Comparison of ENCODE assay signal across 18 cellular contexts in the genomic region with DNA sequence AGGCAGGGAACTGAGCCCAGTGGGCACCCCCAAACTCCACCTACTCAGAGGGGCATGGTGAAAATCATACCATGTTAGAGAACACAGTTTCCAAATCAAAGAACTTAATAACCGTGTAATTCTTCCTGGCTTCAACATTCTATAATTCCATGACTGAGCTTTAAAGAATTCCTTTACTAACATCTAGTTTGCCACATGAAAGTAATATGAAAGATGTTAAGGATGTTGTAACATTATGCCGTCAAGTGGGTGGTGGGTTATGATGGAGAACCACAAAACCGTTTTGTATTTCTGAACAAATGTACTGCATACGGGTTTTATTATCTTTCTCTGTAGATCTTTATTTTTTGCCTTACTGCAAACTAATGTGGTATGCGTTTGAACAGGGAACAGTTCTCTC.
"Had no signal": no experiment of that assay in that cellular context is flagged by ENCODE, and none has a peak within 500 bp of the region (broad histone marks: within the 10 kb centered on the region; RNA-seq: fewer than 3 reads in every experiment).

No MANE protein-coding gene starts in this region.

- ATAC-seq: activated CD8-positive, alpha-beta memory T cell treated with anti-CD3 and anti-CD28 coated beads, Interleukin-2, amount 10 ng/mL, durations not matched to agents 7 days and 5 days; left lung; pancreas had no signal

- H3K79me2 ChIP-seq: hepatocyte had no signal

- H3K9me3 ChIP-seq: left lung, pancreas, sigmoid colon had no signal

- H3K36me3 ChIP-seq: brain microvascular endothelial cell, left lung, neural progenitor cell, pancreas, sigmoid colon had no signal

- H3K4me1 Mint-ChIP-seq: activated CD8-positive, alpha-beta memory T cell treated with anti-CD3 and anti-CD28 coated beads, Interleukin-2, amount 10 ng/mL, durations not matched to agents 7 days and 5 days; activated naive CD4-positive, alpha-beta T cell treated with anti-CD3 and anti-CD28 coated beads, Interleukin-2, amount 10 ng/mL, durations not matched to agents 7 days and 5 days; naive B cell; neural progenitor cell had no signal

- H3K27ac ChIP-seq: brain microvascular endothelial cell, epithelial cell of prostate, hepatocyte, left lung, neural progenitor cell, pancreas, sigmoid colon, VCaP had no signal

- H3K27me3 Mint-ChIP-seq: activated CD8-positive, alpha-beta memory T cell treated with anti-CD3 and anti-CD28 coated beads, Interleukin-2, amount 10 ng/mL, durations not matched to agents 7 days and 5 days; activated naive CD4-positive, alpha-beta T cell treated with anti-CD3 and anti-CD28 coated beads, Interleukin-2, amount 10 ng/mL, durations not matched to agents 7 days and 5 days; naive B cell had no signal

- H3K9ac ChIP-seq: neural progenitor cell had no signal

- H2AFZ ChIP-seq: hepatocyte, neural progenitor cell had no signal

- H3K4me3 ChIP-seq: hepatocyte, left lung, neural progenitor cell, pancreas, sigmoid colon had no signal

- H3K36me3 Mint-ChIP-seq: activated CD8-positive, alpha-beta memory T cell treated with anti-CD3 and anti-CD28 coated beads, Interleukin-2, amount 10 ng/mL, durations not matched to agents 7 days and 5 days; activated naive CD4-positive, alpha-beta T cell treated with anti-CD3 and anti-CD28 coated beads, Interleukin-2, amount 10 ng/mL, durations not matched to agents 7 days and 5 days; naive B cell; neural progenitor cell had no signal

- H3K4me3 Mint-ChIP-seq: activated CD8-positive, alpha-beta memory T cell treated with anti-CD3 and anti-CD28 coated beads, Interleukin-2, amount 10 ng/mL, durations not matched to agents 7 days and 5 days; activated naive CD4-positive, alpha-beta T cell treated with anti-CD3 and anti-CD28 coated beads, Interleukin-2, amount 10 ng/mL, durations not matched to agents 7 days and 5 days; activated T-cell treated with anti-CD3 and anti-CD28 coated beads, Interleukin-2, amount 50 U/mL, for 24 hours; naive B cell; neural progenitor cell had no signal

- DNase-seq: activated CD4-positive, alpha-beta T cell treated with anti-CD3 and anti-CD28 coated beads, Interleukin-2, amount 50 U/mL, for 48 hours; activated CD8-positive, alpha-beta memory T cell treated with anti-CD3 and anti-CD28 coated beads, Interleukin-2, amount 10 ng/mL, durations not matched to agents 7 days and 5 days; activated naive CD4-positive, alpha-beta T cell treated with anti-CD3 and anti-CD28 coated beads, Interleukin-2, amount 10 ng/mL, durations not matched to agents 7 days and 5 days; activated T-cell treated with anti-CD3 and anti-CD28 coated beads, Interleukin-2, amount 50 U/mL, for 24 hours; brain microvascular endothelial cell; dermis blood vessel endothelial cell; kidney; left lung; mammary epithelial cell; naive B cell; pancreas; sigmoid colon; stimulated activated CD4-positive, alpha-beta T cell treated with anti-CD3 and anti-CD28 coated beads, Interleukin-1b, Interleukin-23, amount 100 ng/mL, for 48 hours; T-helper 1 cell had no signal

- H3K9me3 Mint-ChIP-seq: activated naive CD4-positive, alpha-beta T cell treated with anti-CD3 and anti-CD28 coated beads, Interleukin-2, amount 10 ng/mL, durations not matched to agents 7 days and 5 days; neural progenitor cell had no signal

- H3K27ac Mint-ChIP-seq: activated CD8-positive, alpha-beta memory T cell treated with anti-CD3 and anti-CD28 coated beads, Interleukin-2, amount 10 ng/mL, durations not matched to agents 7 days and 5 days; activated naive CD4-positive, alpha-beta T cell treated with anti-CD3 and anti-CD28 coated beads, Interleukin-2, amount 10 ng/mL, durations not matched to agents 7 days and 5 days; activated T-cell treated with anti-CD3 and anti-CD28 coated beads, Interleukin-2, amount 50 U/mL, for 24 hours; naive B cell; neural progenitor cell had no signal

- H3K4me2 ChIP-seq: hepatocyte, neural progenitor cell had no signal

- H3K4me1 ChIP-seq: left lung, neural progenitor cell, pancreas had no signal

- H3K27me3 ChIP-seq: brain microvascular endothelial cell, hepatocyte, left lung, neural progenitor cell, pancreas, sigmoid colon had no signal
